ENCODE assay signal across 10 cellular contexts in the genomic region with DNA sequence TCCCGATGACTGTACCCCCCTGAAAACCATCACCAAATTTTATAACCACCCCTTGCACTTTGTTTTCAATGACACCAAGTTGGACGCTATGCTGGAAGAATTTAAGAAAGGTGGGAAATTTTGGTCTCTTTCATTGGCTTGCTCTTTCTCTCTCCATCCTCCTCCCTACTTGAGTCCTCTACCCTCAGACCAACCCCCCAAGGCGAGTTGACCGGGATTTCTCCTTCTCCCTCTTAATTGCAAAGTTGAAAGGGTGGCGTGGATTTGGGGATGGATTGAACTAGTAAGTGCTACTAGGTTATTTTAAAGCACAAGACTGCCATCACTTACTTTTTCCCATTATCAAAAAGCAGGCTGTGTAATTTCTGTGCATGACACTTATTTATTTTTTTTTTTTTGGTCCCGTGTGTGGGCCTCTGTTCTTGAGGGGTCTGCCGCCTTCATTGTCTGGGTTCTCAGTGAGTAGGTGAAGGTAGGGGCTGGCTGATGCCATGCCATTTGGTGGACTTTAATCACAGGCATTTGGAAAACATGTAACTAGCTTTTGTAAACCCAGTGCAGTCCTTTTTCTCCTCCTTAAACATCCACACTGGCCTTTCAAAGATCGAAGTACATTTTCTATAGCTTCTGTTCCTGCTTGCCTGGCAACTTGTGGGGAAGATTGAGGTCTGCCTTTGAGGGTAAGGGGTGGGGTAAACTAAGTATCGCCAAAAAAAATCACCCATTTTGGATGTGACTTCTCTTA. TPM values are rescaled to one million over a fixed set of nuclear protein-coding genes. Genes with fewer than 3 reads are reported as not detected.
DNase-seq lines count a peak whose midpoint lies in the region; ATAC-seq and TF ChIP-seq lines count a peak whose summit lies in the region.
"Had no signal": no experiment of that assay in that cellular context is flagged by ENCODE, and none has a peak within 500 bp of the region (broad histone marks: within the 10 kb centered on the region; RNA-seq: fewer than 3 reads in every experiment).

No MANE protein-coding gene starts in this region.

- peaks cover 18% of the 10 kb centered on the region for H3K4me1 ChIP-seq in hepatocyte (ENCODE audit: insufficient read depth)
- H3K4me1 ChIP-seq in smooth muscle cell (ENCODE audit: low read depth) = peaks cover 29% of the 10 kb centered on the region

- H3K9me2 ChIP-seq in hepatocyte (replicated peaks; ENCODE audit: insufficient read depth) = no peaks in the 10 kb centered on the region

- H3F3A ChIP-seq in smooth muscle cell (ENCODE audit: low read depth) = no peaks in the 10 kb centered on the region

- H3K9me3 ChIP-seq in hepatocyte (ENCODE audit: low read depth) = no peaks in the 10 kb centered on the region
- no peaks in the 10 kb centered on the region for H3K9me3 ChIP-seq in smooth muscle cell (replicated peaks; ENCODE audit: low read depth)

- TF ChIP-seq CTCF in activated B cell treated with CpG ODN at 0.5 μM for 24 hours (IDR thresholded peaks at IDR 0.05) (no peak), hepatocyte (IDR thresholded peaks at IDR 0.05; ENCODE audit: poor library complexity) (no peak), smooth muscle cell (IDR thresholded peaks at IDR 0.05; ENCODE audit: borderline replicate concordance, insufficient read depth, poor library complexity, severe bottlenecking) (no peak)

- CTCF ChIA-PET in activated B cell treated with CpG ODN at 0.5 μM for 24 hours (lab: Charles Lee) = interaction anchor here (0.6 to 1.2 kb wide), 3 partner anchors 30 to 325 kb away, joined by 3 to 4 read pairs (median 3); no protein-coding TSS in a partner anchor
- CTCF ChIA-PET in HEK293T (lab: Yijun Ruan, JAX) = no interaction called here

- H3K36me3 ChIP-seq in hepatocyte (replicated peaks; ENCODE audit: insufficient read depth, low read depth) = no peaks in the 10 kb centered on the region
- H3K36me3 ChIP-seq in smooth muscle cell (ENCODE audit: low read depth) = no peaks in the 10 kb centered on the region

- H3K4me1 Mint-ChIP-seq in activated B cell treated with CpG ODN at 0.5 μM for 24 hours = peaks cover 49% of the 10 kb centered on the region

- H3K27ac ChIP-seq in hepatocyte (no peak overlapping the region), smooth muscle cell (ENCODE audit: low read depth) (no peak overlapping the region), substantia nigra (ENCODE audit: low read depth, low read length, poor library complexity, severe bottlenecking) (no peak overlapping the region)
- H3K27ac ChIP-seq: 22Rv1 had no signal

- intact Hi-C loops in activated B cell treated with CpG ODN at 0.5 μM for 24 hours (cut with micrococcal nuclease) = loop anchor here (5.0 kb wide), 3 partner anchors 208 to 528 kb away; partner anchors contain the start of genes ARL3 and SFXN2

- DNase-seq in DMS 273 (lab: John Stamatoyannopoulos, UW; ENCODE audit: unreplicated experiment) (peak; percentile 32), DMS 273 treated with DMSO at 0.1 percent for 48 hours (lab: John Stamatoyannopoulos, UW) (no peak), activated B cell treated with CpG ODN at 0.5 μM for 24 hours (no peak), hepatocyte (ENCODE audit: low spot score) (no peak), smooth muscle cell (lab: John Stamatoyannopoulos, UW; ENCODE audit: unreplicated experiment) (no peak), substantia nigra (lab: John Stamatoyannopoulos, UW) (no peak), HEK293T (ENCODE audit: extremely low spot score) (no peak), DMS79 treated with DMSO at 0.1 percent for 48 hours (lab: John Stamatoyannopoulos, UW) (no peak)

- H3K79me2 ChIP-seq in hepatocyte = peaks cover 54% of the 10 kb centered on the region
- peaks cover 5% of the 10 kb centered on the region for H3K79me2 ChIP-seq in smooth muscle cell (ENCODE audit: low read depth)

- peaks cover 10% of the 10 kb centered on the region for H4K20me1 ChIP-seq in hepatocyte (ENCODE audit: insufficient read depth, poor library complexity, severe bottlenecking)
- H4K20me1 ChIP-seq in smooth muscle cell (ENCODE audit: low read depth) = peaks cover 34% of the 10 kb centered on the region

- peak overlapping the region; percentile 92 for H3K4me2 ChIP-seq in hepatocyte
- H3K4me2 ChIP-seq in smooth muscle cell = peak overlapping the region; percentile 98

- peaks cover 2% of the 10 kb centered on the region for H3K36me3 Mint-ChIP-seq in activated B cell treated with CpG ODN at 0.5 μM for 24 hours (ENCODE audit: low read depth)

- peak overlapping the region; percentile 96 for H3K4me3 Mint-ChIP-seq in activated B cell treated with CpG ODN at 0.5 μM for 24 hours

- H3K9ac ChIP-seq in smooth muscle cell (ENCODE audit: low read depth) = no peak overlapping the region

- H2AFZ ChIP-seq in hepatocyte (no peak overlapping the region), smooth muscle cell (ENCODE audit: low read depth) (no peak overlapping the region)

- no peaks in the 10 kb centered on the region for H3K27me3 ChIP-seq in hepatocyte
- H3K27me3 ChIP-seq in smooth muscle cell (ENCODE audit: low read depth) = peaks cover 15% of the 10 kb centered on the region

- no peaks in the 10 kb centered on the region for H3K9me3 Mint-ChIP-seq in activated B cell treated with CpG ODN at 0.5 μM for 24 hours

- no peak overlapping the region for H3K27ac Mint-ChIP-seq in activated B cell treated with CpG ODN at 0.5 μM for 24 hours

- H3K4me3 ChIP-seq in hepatocyte (peak overlapping the region; percentile 85), smooth muscle cell (peak overlapping the region; percentile 96)

- ATAC-seq in activated B cell treated with CpG ODN at 0.5 μM for 24 hours (ENCODE audit: low read depth) = no peak
- ATAC-seq: activated CD4-positive, CD25-positive, alpha-beta regulatory T cell treated with anti-CD3 and anti-CD28 coated beads, Interleukin-2, amount 50 U/mL, for 24 hours had no signal

- H3K27me3 Mint-ChIP-seq in activated B cell treated with CpG ODN at 0.5 μM for 24 hours = no peaks in the 10 kb centered on the region

- POLR2A ChIA-PET in activated B cell treated with CpG ODN at 0.5 μM for 24 hours (lab: Charles Lee) (no interaction called here), HEK293T (lab: Yijun Ruan, JAX) (interaction anchor here (1.1 kb wide), 1 partner anchor 129 kb away, joined by 3 read pairs; no protein-coding TSS in a partner anchor)

- WGBS in hepatocyte (ENCODE audit: low lambda C conversion rate, missing lambda C conversion rate) = 31% methylated on average over 9 of the region's 9 CpGs
- WGBS in smooth muscle cell (ENCODE audit: low lambda C conversion rate) = 34% methylated on average over 9 of the region's 9 CpGs

TF ChIP-seq in HEK293T, 16 proteins besides CTCF, POLR2A, EP300 and RAD21:
- TF ChIP-seq L3MBTL2 (conservative IDR thresholded peaks at IDR 0.05) (no peak), FOXM1 (IDR thresholded peaks at IDR 0.05; ENCODE audit: borderline replicate concordance) (no peak), FOXK2 (IDR thresholded peaks at IDR 0.05) (no peak), ELF4 (IDR thresholded peaks at IDR 0.05) (no peak), SP1 (IDR thresholded peaks at IDR 0.05) (no peak), SUZ12 (IDR thresholded peaks at IDR 0.05) (no peak), PKNOX1 (IDR thresholded peaks at IDR 0.05) (no peak), ZNF384 (IDR thresholded peaks at IDR 0.05) (no peak)

RNA-seq across cellular contexts. Expression of gene CNNM2, which starts 2.1 kb away (rescaled TPM):
- total RNA-seq in activated B cell treated with CpG ODN at 0.5 μM for 24 hours (5.5 and 7.3 TPM in 2 replicates), hepatocyte (4.7 and 9.8 TPM in 2 replicates), smooth muscle cell (6.7 and 8.4 TPM in 2 replicates)
- polyA plus RNA-seq in hepatocyte (3.8 and 6.8 TPM in 2 replicates), smooth muscle cell (4.9 and 5.5 TPM in 2 replicates)

RNA-seq across cellular contexts. Expression of gene AS3MT, which starts 50.9 kb away (rescaled TPM):
- total RNA-seq in activated B cell treated with CpG ODN at 0.5 μM for 24 hours = 0.31 and 0.46 TPM in 2 replicates
- total RNA-seq in hepatocyte = 9.0 and 9.1 TPM in 2 replicates
- polyA plus RNA-seq in hepatocyte = 2.2 and 3.8 TPM in 2 replicates
- 3.7 and 4.2 TPM in 2 replicates for total RNA-seq in smooth muscle cell
- polyA plus RNA-seq in smooth muscle cell = 1.7 and 2.2 TPM in 2 replicates
